In the genomic region with DNA sequence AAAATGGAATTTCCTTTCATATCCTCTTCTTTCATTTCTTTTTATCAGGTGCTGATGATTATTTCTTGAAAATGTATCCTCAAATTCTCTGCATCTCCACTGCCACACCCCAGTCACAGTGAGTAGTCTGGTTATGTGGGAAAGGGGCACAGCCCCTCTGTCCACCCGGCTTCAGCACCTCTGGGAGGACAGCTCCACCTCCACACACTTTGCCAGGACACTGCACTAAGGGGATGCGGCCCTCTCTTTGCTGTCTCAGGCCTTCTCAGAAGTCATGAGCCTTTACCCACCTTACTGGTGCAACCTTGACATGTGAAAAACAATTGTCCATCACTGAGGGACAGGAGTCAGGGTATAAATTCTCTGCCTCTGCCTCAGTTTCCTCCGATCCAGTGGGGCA, we compare ENCODE assay signal across 21 cellular contexts.
A peak's percentile ranks its signal among the peaks of the same experiment; 100 is the strongest.
DNase-seq lines count a peak whose midpoint lies in the region; ATAC-seq, FAIRE-seq and TF ChIP-seq lines count a peak whose summit lies in the region.
"Had no signal": no experiment of that assay in that cellular context is flagged by ENCODE, and none has a peak within 500 bp of the region (broad histone marks: within the 10 kb centered on the region; RNA-seq: fewer than 3 reads in every experiment).

No MANE protein-coding gene starts in this region.

- H3K27me3 Mint-ChIP-seq in WTC11 (ENCODE audit: low read depth), result peaks cover 1% of the 10 kb centered on the region; the same call in 1 of the 2 replicates
- H3K27me3 Mint-ChIP-seq: CD8-positive, alpha-beta memory T cell had no signal

- H3K27me3 ChIP-seq in liver (ENCODE audit: control insufficient read depth in 4 of 4, insufficient read depth in 4 of 4, low read length in 3 of 4) (no peaks in the 10 kb centered on the region), HepG2 (ENCODE audit: control insufficient read depth in 1 of 2, insufficient read depth in 2 of 2, low read length in 2 of 2) (no peaks in the 10 kb centered on the region)
- H3K27me3 ChIP-seq: BLaER1 had no signal

- TF ChIP-seq EP300 in HepG2 (IDR thresholded peaks at IDR 0.05; ENCODE audit: low read depth in 2 of 2, low read length in 2 of 2), result no peak
- no peak for TF ChIP-seq EP300 in HepG2 (CRISPR knock-in tag; IDR thresholded peaks at IDR 0.05; ENCODE audit: borderline replicate concordance)

- no peaks in the 10 kb centered on the region for H3K36me3 Mint-ChIP-seq in WTC11
- H3K36me3 Mint-ChIP-seq: CD8-positive, alpha-beta memory T cell had no signal

- no peak for TF ChIP-seq POLR2A in HepG2 (IDR thresholded peaks at IDR 0.05; ENCODE audit: insufficient read depth in 1 of 2, low read depth in 2 of 2, low read length in 2 of 2)

- in situ Hi-C loops in HepG2 (cut with HindIII; ENCODE audit: extremely low pct_ligation_motif_present, low pct_unique_long_range_greater_than_20kb), result no loop called here

- no peaks in the 10 kb centered on the region for H4K20me1 ChIP-seq in HepG2 (ENCODE audit: insufficient read depth, low read length)
- H4K20me1 ChIP-seq: BLaER1 had no signal

- H3K4me3 ChIP-seq in liver (ENCODE audit: low read depth in 1 of 3, low read length in 3 of 3) (no peak overlapping the region), HepG2 (replicated peaks in 1 of 3; ENCODE audit: insufficient read depth in 1 of 3, low read depth in 2 of 3, low read length in 3 of 3) (no peak overlapping the region)
- H3K4me3 ChIP-seq: BLaER1, GM23248, K562 had no signal

- H3K4me1 ChIP-seq in liver (ENCODE audit: control insufficient read depth in 4 of 4, insufficient read depth in 4 of 4, low read length in 3 of 4) (no peaks in the 10 kb centered on the region), HepG2 (ENCODE audit: insufficient read depth, low read length) (no peaks in the 10 kb centered on the region)
- H3K4me1 ChIP-seq: Caco-2 had no signal

- no TSS peak for BruUV-seq in HepG2 (replicated peaks; lab: Mats Ljungman, UMichigan)

- WGBS in liver, result 47% methylated on average over 3 of the region's 3 CpGs
- WGBS in HepG2 (ENCODE audit: low lambda C conversion rate), result 3% methylated on average over 3 of the region's 3 CpGs

- no peak overlapping the region for H3K4me2 ChIP-seq in HepG2 (ENCODE audit: low read depth, low read length)
- H3K4me2 ChIP-seq: BLaER1 had no signal

- H3K4me1 Mint-ChIP-seq in WTC11, result no peaks in the 10 kb centered on the region
- H3K4me1 Mint-ChIP-seq: CD8-positive, alpha-beta memory T cell had no signal

- H3K4me3 Mint-ChIP-seq in WTC11, result no peak overlapping the region
- H3K4me3 Mint-ChIP-seq: CD8-positive, alpha-beta memory T cell had no signal

- no peak for ATAC-seq in HepG2
- no peak; the same call in 1 of the 2 replicates for ATAC-seq in WTC11
- ATAC-seq in HG03457 (IDR thresholded peaks at IDR 0.05; ENCODE audit: unreplicated experiment), result no peak
- ATAC-seq: K562 had no signal

- no peak for TF ChIP-seq RAD21 in liver (IDR thresholded peaks at IDR 0.05)
- no peak for TF ChIP-seq RAD21 in HepG2 (CRISPR knock-in tag; IDR thresholded peaks at IDR 0.05)

- TF ChIP-seq CTCF in liver (IDR thresholded peaks at IDR 0.05; ENCODE audit: low read depth, low read length, missing input control) (no peak), HepG2 (CRISPR knock-in tag; IDR thresholded peaks at IDR 0.05) (no peak), WTC11 (IDR thresholded peaks at IDR 0.05) (no peak)

- no peaks in the 10 kb centered on the region for H3K79me2 ChIP-seq in HepG2 (ENCODE audit: insufficient read depth, low read length)

- H3K9me3 ChIP-seq in liver (ENCODE audit: control insufficient read depth in 4 of 4, low read length in 3 of 4) (no peaks in the 10 kb centered on the region), HepG2 (ENCODE audit: low read length) (peaks cover 96% of the 10 kb centered on the region)
- H3K9me3 ChIP-seq: Caco-2 had no signal

- DNase-seq in HepG2 (ENCODE audit: low spot score) (no peak), WTC11 (ENCODE audit: low spot score) (peak; percentile 21), left kidney (ENCODE audit: low read depth, low spot score) (peak; percentile 61), NOMO-1 (lab: John Stamatoyannopoulos, UW; ENCODE audit: unreplicated experiment in 2 of 2) (no peak), DMS79 treated with DMSO at 0.1 percent for 48 hours (lab: John Stamatoyannopoulos, UW) (no peak), OCI-M1 (lab: John Stamatoyannopoulos, UW) (no peak)
- DNase-seq: AML-193; Caco-2; CD8-positive, alpha-beta memory T cell; DMS53; GM23248; H7 had no signal

- FAIRE-seq in HepG2 (lab: Jason Lieb, UNC), result no peak
- FAIRE-seq: G401.6, GM12892, GM19239, HTR-8/SVneo, K562 had no signal

- POLR2A ChIA-PET in HepG2 (lab: Yijun Ruan, JAX) (no interaction called here), WTC11 (lab: Charles Lee) (no interaction called here)

- H3K9me3 Mint-ChIP-seq in WTC11, result peaks cover 31% of the 10 kb centered on the region

- H2AFZ ChIP-seq in HepG2 (ENCODE audit: low read length), result no peak overlapping the region
- H2AFZ ChIP-seq: GM23248 had no signal

- H3K36me3 ChIP-seq in liver (ENCODE audit: control insufficient read depth in 4 of 4, insufficient read depth in 3 of 4, low read depth in 1 of 4, low read length in 3 of 4) (no peaks in the 10 kb centered on the region), HepG2 (replicated peaks in 1 of 2; ENCODE audit: control insufficient read depth in 1 of 2, insufficient read depth in 2 of 2, low read length in 2 of 2) (no peaks in the 10 kb centered on the region)
- H3K36me3 ChIP-seq: BLaER1 had no signal

- H3K9ac ChIP-seq in liver (ENCODE audit: low read depth in 1 of 2, low read length in 2 of 2), result no peak overlapping the region
- H3K9ac ChIP-seq in HepG2 (ENCODE audit: insufficient read depth, low read depth, low read length), result no peak overlapping the region
- H3K9ac ChIP-seq: BLaER1, GM23248 had no signal

- intact Hi-C loops in HepG2 (cut with micrococcal nuclease; ENCODE audit: unreplicated experiment), result no loop called here

- no peak overlapping the region for H3K27ac Mint-ChIP-seq in WTC11
- H3K27ac Mint-ChIP-seq: CD8-positive, alpha-beta memory T cell had no signal

- CTCF ChIA-PET in HepG2 (lab: Yijun Ruan, JAX; ENCODE audit: low intra/inter-chr PET ratio, low total read pairs) (no interaction called here), WTC11 (lab: Charles Lee) (no interaction called here)

- H3K27ac ChIP-seq in liver (ENCODE audit: low read depth in 1 of 2, low read length in 2 of 2) (no peak overlapping the region), HepG2 (ENCODE audit: extremely low read length, insufficient read depth, low read length) (no peak overlapping the region)
- H3K27ac ChIP-seq: 22Rv1, BLaER1, GM23248 had no signal

TF ChIP-seq in liver, 16 proteins besides CTCF, POLR2A, EP300 and RAD21 (continues in another document):
- TF ChIP-seq SP1 (IDR thresholded peaks at IDR 0.05), result no peak
- no peak for TF ChIP-seq EGR1 (IDR thresholded peaks at IDR 0.05; ENCODE audit: low read depth in 2 of 2)

TF ChIP-seq in HepG2, 621 proteins besides CTCF, POLR2A, EP300 and RAD21:
- TF ChIP-seq ZMYM4 (CRISPR knock-in tag; IDR thresholded peaks at IDR 0.05) (no peak), ATF7-NPFF (CRISPR knock-in tag; IDR thresholded peaks at IDR 0.05; ENCODE audit: low read depth) (no peak), PATZ1 (CRISPR knock-in tag; IDR thresholded peaks at IDR 0.05) (no peak), MAZ (IDR thresholded peaks at IDR 0.05; ENCODE audit: borderline replicate concordance, low read depth, low read length) (no peak), MAZ (CRISPR knock-in tag; IDR thresholded peaks at IDR 0.05; ENCODE audit: low read depth) (no peak)

TF ChIP-seq in WTC11, 78 proteins besides CTCF, POLR2A, EP300 and RAD21 (continues in another document):
- TF ChIP-seq, protein P1, sequence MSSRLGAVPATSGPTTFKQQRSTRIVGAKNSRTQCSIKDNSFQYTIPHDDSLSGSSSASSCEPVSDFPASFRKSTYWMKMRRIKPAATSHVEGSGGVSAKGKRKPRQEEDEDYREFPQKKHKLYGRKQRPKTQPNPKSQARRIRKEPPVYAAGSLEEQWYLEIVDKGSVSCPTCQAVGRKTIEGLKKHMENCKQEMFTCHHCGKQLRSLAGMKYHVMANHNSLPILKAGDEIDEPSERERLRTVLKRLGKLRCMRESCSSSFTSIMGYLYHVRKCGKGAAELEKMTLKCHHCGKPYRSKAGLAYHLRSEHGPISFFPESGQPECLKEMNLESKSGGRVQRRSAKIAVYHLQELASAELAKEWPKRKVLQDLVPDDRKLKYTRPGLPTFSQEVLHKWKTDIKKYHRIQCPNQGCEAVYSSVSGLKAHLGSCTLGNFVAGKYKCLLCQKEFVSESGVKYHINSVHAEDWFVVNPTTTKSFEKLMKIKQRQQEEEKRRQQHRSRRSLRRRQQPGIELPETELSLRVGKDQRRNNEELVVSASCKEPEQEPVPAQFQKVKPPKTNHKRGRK (CRISPR knock-in tag; IDR thresholded peaks at IDR 0.05; ENCODE audit: borderline replicate concordance), result no peak
- TF ChIP-seq, protein P2, sequence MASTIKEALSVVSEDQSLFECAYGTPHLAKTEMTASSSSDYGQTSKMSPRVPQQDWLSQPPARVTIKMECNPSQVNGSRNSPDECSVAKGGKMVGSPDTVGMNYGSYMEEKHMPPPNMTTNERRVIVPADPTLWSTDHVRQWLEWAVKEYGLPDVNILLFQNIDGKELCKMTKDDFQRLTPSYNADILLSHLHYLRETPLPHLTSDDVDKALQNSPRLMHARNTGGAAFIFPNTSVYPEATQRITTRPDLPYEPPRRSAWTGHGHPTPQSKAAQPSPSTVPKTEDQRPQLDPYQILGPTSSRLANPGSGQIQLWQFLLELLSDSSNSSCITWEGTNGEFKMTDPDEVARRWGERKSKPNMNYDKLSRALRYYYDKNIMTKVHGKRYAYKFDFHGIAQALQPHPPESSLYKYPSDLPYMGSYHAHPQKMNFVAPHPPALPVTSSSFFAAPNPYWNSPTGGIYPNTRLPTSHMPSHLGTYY (CRISPR knock-in tag; IDR thresholded peaks at IDR 0.05), result no peak

Comparison
In these comparisons a context has a peak if more than half of its experiments do, and no peak if none do; other contexts are left out.
1. DNase-seq: peak in WTC11 (single experiment) and left kidney (single experiment); none in HepG2 (single experiment), NOMO-1 (0 of 2), DMS79 treated with DMSO at 0.1 percent for 48 hours (single experiment) and OCI-M1 (single experiment).